In the genomic region with DNA sequence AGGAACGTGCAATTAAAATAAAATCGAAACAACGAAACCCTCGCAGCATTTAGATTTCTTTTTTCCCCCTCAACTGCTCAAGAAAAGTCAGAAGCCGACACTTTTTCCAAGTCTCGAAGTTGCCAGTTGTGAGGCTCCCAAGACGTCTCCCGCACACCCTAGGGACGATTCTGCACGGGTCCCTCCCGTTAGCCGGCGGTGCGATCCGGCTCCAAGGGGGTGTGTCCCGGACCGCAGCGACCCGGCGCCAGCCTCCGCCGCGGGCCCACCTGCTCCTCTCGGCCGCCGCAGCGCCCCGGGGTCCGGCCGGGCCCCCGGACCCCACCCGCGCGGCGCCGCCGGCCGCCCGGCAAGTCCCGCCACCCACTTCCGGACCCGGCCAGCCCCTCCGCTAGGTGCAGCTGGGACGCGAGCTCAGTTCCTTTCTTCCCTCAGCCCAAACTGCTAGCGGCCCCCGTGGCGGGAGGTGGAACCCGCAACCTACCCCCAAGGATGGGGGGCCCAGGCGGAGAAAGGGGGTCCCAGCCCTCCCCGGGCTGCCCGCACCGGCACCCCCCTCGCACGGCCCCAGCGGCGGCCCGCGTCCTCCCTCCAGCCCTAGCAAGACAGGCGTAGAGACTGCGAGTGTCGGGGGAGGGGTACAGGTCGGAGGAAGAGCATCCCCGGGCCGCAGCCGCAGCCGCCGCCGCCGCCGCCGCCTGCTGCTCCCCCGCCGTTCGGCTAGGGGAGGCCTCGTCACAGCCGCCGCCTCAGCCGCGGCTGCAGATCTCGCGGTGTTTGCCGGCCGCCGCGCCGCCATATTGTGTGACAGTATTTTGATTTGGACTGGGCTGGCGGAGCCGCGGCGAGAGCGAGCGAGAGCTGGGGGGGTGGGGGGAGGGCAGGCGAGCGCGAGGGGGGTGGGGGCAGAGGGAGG, we compare ENCODE assay signal across 8 cellular contexts. TPM values are rescaled to one million over a fixed set of nuclear protein-coding genes. Genes with fewer than 3 reads are reported as not detected.
A peak's percentile ranks its signal among the peaks of the same experiment; 100 is the strongest.
DNase-seq lines count a peak whose midpoint lies in the region; ATAC-seq and TF ChIP-seq lines count a peak whose summit lies in the region.

No MANE protein-coding gene starts in this region.

- TF ChIP-seq CTCF in WI38 (IDR thresholded peaks at IDR 0.05; ENCODE audit: low read depth, low read length) (no peak), mammary epithelial cell (conservative IDR thresholded peaks at IDR 0.05 in 1 of 2, IDR thresholded peaks at IDR 0.05 in 1 of 2; ENCODE audit: extremely low read depth in 1 of 2, insufficient read depth in 1 of 2, low read depth in 1 of 2, low read length in 2 of 2) (no peak), spleen (IDR thresholded peaks at IDR 0.05 in 8 of 11, conservative IDR thresholded peaks at IDR 0.05 in 3 of 11) (peak in 5 of 11 experiments; percentile 14 to 40 (median 33))

- peak in 2 of 3 donors; percentile 68 to 80 for TF ChIP-seq POLR2A in spleen (IDR thresholded peaks at IDR 0.05)

- BruUV-seq in mammary epithelial cell (replicated peaks; lab: Mats Ljungman, UMichigan) = no TSS peak

- peak overlapping the region; percentile 74 for H3K27ac ChIP-seq in mammary epithelial cell (ENCODE audit: insufficient read depth, low read depth, low read length)
- peak overlapping the region; percentile 97 to 99 (median 98) for H3K27ac ChIP-seq in spleen

- H3K4me3 ChIP-seq in WI38 (ENCODE audit: low read depth, low read length) (peak overlapping the region; percentile 86), mammary epithelial cell (replicated peaks in 1 of 3; ENCODE audit: insufficient read depth in 1 of 3, low read depth in 2 of 3, low read length in 3 of 3) (peak overlapping the region; percentile 95 to 98 (median 96)), spleen (peak overlapping the region; percentile 78 to 85 (median 80))

- 0% methylated on average over 5 of the region's 96 CpGs for WGBS in mammary epithelial cell (ENCODE audit: low coverage, missing lambda C conversion rate)
- 0 to 2% (median 0%) methylated on average over 43 to 96 of the region's 96 CpGs for WGBS in spleen, 5 donors

- H3K4me1 ChIP-seq in mammary epithelial cell (ENCODE audit: insufficient read depth, low read length) = peaks cover 6% of the 10 kb centered on the region
- peaks cover 27 to 52% (median 43%) of the 10 kb centered on the region in 6 donors for H3K4me1 ChIP-seq in spleen

- H3K27me3 ChIP-seq in mammary epithelial cell (ENCODE audit: insufficient read depth, low read length) (no peaks in the 10 kb centered on the region), spleen (replicated peaks in 1 of 7) (no peaks in the 10 kb centered on the region)

- peak overlapping the region; percentile 62 for H3K4me2 ChIP-seq in mammary epithelial cell (ENCODE audit: insufficient read depth, low read depth, low read length)

- peak; percentile 89 for DNase-seq in ACHN
- DNase-seq in NCI-H2171 treated with DMSO at 0.1 percent for 48 hours (lab: John Stamatoyannopoulos, UW) = peak; percentile 93
- DNase-seq in mammary epithelial cell = peak; percentile 91
- DNase-seq in inferior parietal cortex (ENCODE audit: extremely low spot score) = peak; percentile 87
- DNase-seq in spleen = peak; percentile 97

- H3K79me2 ChIP-seq in mammary epithelial cell (ENCODE audit: insufficient read depth, low read length) = peaks cover 52% of the 10 kb centered on the region

- dilution Hi-C loops in mammary epithelial cell (cut with HindIII; ENCODE audit: low sequenced_read_pairs) = no loop called here

- H3K9me3 ChIP-seq in mammary epithelial cell (replicated peaks; ENCODE audit: insufficient read depth, low read length) (no peaks in the 10 kb centered on the region), spleen (no peaks in the 10 kb centered on the region)

- peak overlapping the region; percentile 77 for H3K9ac ChIP-seq in mammary epithelial cell (ENCODE audit: insufficient read depth, low read length)

- intact Hi-C loops in mammary epithelial cell (cut with micrococcal nuclease) = loop anchor here (2.0 to 5.0 kb wide), 5 partner anchors 45 to 285 kb away; no protein-coding TSS in a partner anchor
- intact Hi-C loops in spleen (cut with DNase I; ENCODE audit: low total_unique reads) = no loop called here

- in situ Hi-C loops in ACHN (cut with HindIII; ENCODE audit: low pct_ligation_motif_present, low pct_unique_long_range_greater_than_20kb, low sequenced_read_pairs) (no loop called here), mammary epithelial cell (cut with MboI; ENCODE audit: low sequenced_read_pairs in 2 of 2) (no loop called here)

- H3K36me3 ChIP-seq in mammary epithelial cell (ENCODE audit: insufficient read depth, low read length) (peaks cover 3% of the 10 kb centered on the region), spleen (no peaks in the 10 kb centered on the region)

- H4K20me1 ChIP-seq in mammary epithelial cell (ENCODE audit: insufficient read depth, low read length) = no peaks in the 10 kb centered on the region

- CTCF ChIA-PET in mammary epithelial cell (lab: Charles Lee; ENCODE audit: low non-redundant PET) = interaction anchor here (0.6 to 0.7 kb wide), 2 partner anchors 235 to 236 kb away, joined by 6 to 10 read pairs; no protein-coding TSS in a partner anchor

- ATAC-seq in GM18867 (IDR thresholded peaks at IDR 0.05; ENCODE audit: unreplicated experiment) (peak; percentile 81), HG03095 (IDR thresholded peaks at IDR 0.05; ENCODE audit: unreplicated experiment) (peak; percentile 79)

- peak overlapping the region; percentile 99 for H2AFZ ChIP-seq in mammary epithelial cell (ENCODE audit: low read depth, low read length)

RNA-seq across cellular contexts. Expression of gene TAB2, which starts 0.5 kb away (rescaled TPM):
- total RNA-seq in mammary epithelial cell (10 to 100 TPM; 21.2 to 47.3 TPM), spleen (10 to 100 TPM; 62.4 to 84.1 (median 73.0) TPM)
- polyA plus RNA-seq in mammary epithelial cell (31.0 TPM), spleen (10 to 100 TPM; 15.4 to 21.5 (median 16.4) TPM)
- polyA minus RNA-seq in mammary epithelial cell = 59.2 TPM

Comparison
In these comparisons a context has a peak if more than half of its experiments do, and no peak if none do; other contexts are left out.
1. Peak in every context shown above with its lines: DNase-seq, ATAC-seq, H3K4me3 ChIP-seq and H3K27ac ChIP-seq.